In genomic region chr14:25381498-25381897, GRCh38 we compare ENCODE assay signal across 12 cellular contexts.
A peak's percentile ranks its signal among the peaks of the same experiment; 100 is the strongest.
DNase-seq lines count a peak whose midpoint lies in the region; ATAC-seq and TF ChIP-seq lines count a peak whose summit lies in the region.
"Had no signal": no experiment of that assay in that cellular context is flagged by ENCODE, and none has a peak within 500 bp of the region (broad histone marks: within the 10 kb centered on the region; RNA-seq: fewer than 3 reads in every experiment).

No MANE protein-coding gene starts in this region.

- TF ChIP-seq CTCF in type B pancreatic cell (conservative IDR thresholded peaks at IDR 0.05) (peak; percentile 63), ascending aorta (IDR thresholded peaks at IDR 0.05) (no peak)

- no peaks in the 10 kb centered on the region for H3K27me3 Mint-ChIP-seq in activated naive CD8-positive, alpha-beta T cell treated with anti-CD3 and anti-CD28 coated beads, Interleukin-2, amount 50 U/mL, for 24 hours
- H3K27me3 Mint-ChIP-seq in activated naive CD8-positive, alpha-beta T cell treated with anti-CD3 and anti-CD28 coated beads for 36 hours: peaks cover 9% of the 10 kb centered on the region
- peaks cover 14% of the 10 kb centered on the region for H3K27me3 Mint-ChIP-seq in type B pancreatic cell
- no peaks in the 10 kb centered on the region for H3K27me3 Mint-ChIP-seq in T-helper 17 cell
- H3K27me3 Mint-ChIP-seq: B cell had no signal

- DNase-seq in activated naive CD8-positive, alpha-beta T cell treated with anti-CD3 and anti-CD28 coated beads, Interleukin-2, amount 50 U/mL, for 24 hours: no peak
- DNase-seq in activated naive CD8-positive, alpha-beta T cell treated with anti-CD3 and anti-CD28 coated beads for 36 hours: no peak
- DNase-seq in NAMALWA (ENCODE audit: low spot score): peak; percentile 49
- DNase-seq in dermis blood vessel endothelial cell: peak; percentile 49
- no peak for DNase-seq in type B pancreatic cell (ENCODE audit: extremely low spot score, unreplicated experiment)
- no peak for DNase-seq in ascending aorta (ENCODE audit: low spot score in 2 of 2)
- no peak for DNase-seq in T-helper 17 cell
- DNase-seq in NCI-H2171 (lab: John Stamatoyannopoulos, UW): no peak
- DNase-seq: activated CD4-positive, CD25-positive, alpha-beta regulatory T cell; activated effector memory CD4-positive, alpha-beta T cell treated with Interleukin-2 at 50 U/mL for 16 hours; posterior cingulate gyrus had no signal

- H3K36me3 Mint-ChIP-seq in activated naive CD8-positive, alpha-beta T cell treated with anti-CD3 and anti-CD28 coated beads, Interleukin-2, amount 50 U/mL, for 24 hours (ENCODE audit: low read depth): no peaks in the 10 kb centered on the region
- no peaks in the 10 kb centered on the region for H3K36me3 Mint-ChIP-seq in activated naive CD8-positive, alpha-beta T cell treated with anti-CD3 and anti-CD28 coated beads for 36 hours
- H3K36me3 Mint-ChIP-seq in type B pancreatic cell (no peaks in the 10 kb centered on the region), T-helper 17 cell (ENCODE audit: low read depth) (no peaks in the 10 kb centered on the region)

- no peaks in the 10 kb centered on the region for H3K27me3 ChIP-seq in ascending aorta

- H3K4me3 ChIP-seq in ascending aorta: no peak overlapping the region

- intact Hi-C loops in ascending aorta (cut with DNase I): no loop called here

- no peaks in the 10 kb centered on the region for H3K4me1 ChIP-seq in ascending aorta

- no peaks in the 10 kb centered on the region for H3K9me3 Mint-ChIP-seq in activated naive CD8-positive, alpha-beta T cell treated with anti-CD3 and anti-CD28 coated beads, Interleukin-2, amount 50 U/mL, for 24 hours
- H3K9me3 Mint-ChIP-seq in activated naive CD8-positive, alpha-beta T cell treated with anti-CD3 and anti-CD28 coated beads for 36 hours: no peaks in the 10 kb centered on the region
- no peaks in the 10 kb centered on the region for H3K9me3 Mint-ChIP-seq in type B pancreatic cell

- H3K9me3 ChIP-seq in ascending aorta (no peaks in the 10 kb centered on the region), T-helper 17 cell (ENCODE audit: control insufficient read depth, low read length, poor library complexity, severe bottlenecking) (no peaks in the 10 kb centered on the region)

- no peak overlapping the region for H3K27ac ChIP-seq in ascending aorta

- peak; percentile 86 for ATAC-seq in activated naive CD8-positive, alpha-beta T cell treated with anti-CD3 and anti-CD28 coated beads, Interleukin-2, amount 50 U/mL, for 24 hours
- no peak for ATAC-seq in T-helper 17 cell

- no peaks in the 10 kb centered on the region for H3K4me1 Mint-ChIP-seq in activated naive CD8-positive, alpha-beta T cell treated with anti-CD3 and anti-CD28 coated beads, Interleukin-2, amount 50 U/mL, for 24 hours
- H3K4me1 Mint-ChIP-seq in activated naive CD8-positive, alpha-beta T cell treated with anti-CD3 and anti-CD28 coated beads for 36 hours: no peaks in the 10 kb centered on the region
- H3K4me1 Mint-ChIP-seq in type B pancreatic cell (ENCODE audit: unreplicated experiment) (no peaks in the 10 kb centered on the region), T-helper 17 cell (no peaks in the 10 kb centered on the region)
- H3K4me1 Mint-ChIP-seq: B cell had no signal

- no peak overlapping the region for H3K27ac Mint-ChIP-seq in activated naive CD8-positive, alpha-beta T cell treated with anti-CD3 and anti-CD28 coated beads, Interleukin-2, amount 50 U/mL, for 24 hours
- no peak overlapping the region for H3K27ac Mint-ChIP-seq in activated naive CD8-positive, alpha-beta T cell treated with anti-CD3 and anti-CD28 coated beads for 36 hours
- H3K27ac Mint-ChIP-seq in type B pancreatic cell (no peak overlapping the region), T-helper 17 cell (no peak overlapping the region)
- H3K27ac Mint-ChIP-seq: B cell had no signal

- H3K4me3 Mint-ChIP-seq in activated naive CD8-positive, alpha-beta T cell treated with anti-CD3 and anti-CD28 coated beads, Interleukin-2, amount 50 U/mL, for 24 hours: no peak overlapping the region
- H3K4me3 Mint-ChIP-seq in activated naive CD8-positive, alpha-beta T cell treated with anti-CD3 and anti-CD28 coated beads for 36 hours: no peak overlapping the region
- H3K4me3 Mint-ChIP-seq in type B pancreatic cell (no peak overlapping the region), T-helper 17 cell (no peak overlapping the region)
- H3K4me3 Mint-ChIP-seq: B cell had no signal

- no peaks in the 10 kb centered on the region for H3K36me3 ChIP-seq in ascending aorta

Comparison
In these comparisons a context has a peak if more than half of its experiments do, and no peak if none do; other contexts are left out.
1. DNase-seq: peak in NAMALWA (single experiment) and dermis blood vessel endothelial cell (single experiment); none in activated naive CD8-positive, alpha-beta T cell treated with anti-CD3 and anti-CD28 coated beads, Interleukin-2, amount 50 U/mL, for 24 hours (single experiment), activated naive CD8-positive, alpha-beta T cell treated with anti-CD3 and anti-CD28 coated beads for 36 hours (single experiment), type B pancreatic cell (single experiment), ascending aorta (0 of 2), T-helper 17 cell (0 of 3) and NCI-H2171 (single experiment).